ENCODE assay signal across 8 cellular contexts in the genomic region with DNA sequence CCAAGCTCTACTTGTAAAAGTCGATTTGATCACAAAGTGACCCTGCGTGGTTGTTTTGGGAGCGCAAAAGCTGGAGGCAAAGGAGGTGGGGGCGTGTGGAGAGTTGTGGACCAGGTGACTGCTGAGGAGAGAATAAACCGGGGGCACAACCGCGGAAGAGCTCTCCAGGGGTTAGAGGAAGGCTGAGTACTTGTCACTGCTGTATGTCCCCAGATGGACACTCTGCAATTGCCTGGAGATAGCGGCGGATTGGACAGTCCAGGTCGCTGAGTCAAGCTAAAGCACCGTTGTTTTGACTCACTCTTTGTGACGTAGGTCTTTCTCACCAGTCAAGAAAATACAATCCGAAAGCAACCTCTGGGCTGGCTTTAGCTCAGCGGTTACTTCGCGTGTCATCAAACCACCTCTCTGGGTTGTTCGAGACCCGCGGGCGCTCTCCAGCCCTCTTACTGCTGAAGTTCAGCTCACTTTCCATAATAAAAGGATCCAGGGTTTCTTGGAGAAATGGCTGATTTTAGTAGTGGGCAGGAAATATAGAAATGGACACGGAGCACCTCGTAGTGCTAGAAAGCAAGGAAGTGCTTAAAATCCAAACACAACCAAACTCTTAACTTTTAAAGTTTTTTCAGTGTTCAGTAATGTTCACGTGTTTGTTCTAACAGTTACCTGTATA. TPM values are rescaled to one million over a fixed set of nuclear protein-coding genes. Genes with fewer than 3 reads are reported as not detected.
A peak's percentile ranks its signal among the peaks of the same experiment; 100 is the strongest.
DNase-seq lines count a peak whose midpoint lies in the region; ATAC-seq and TF ChIP-seq lines count a peak whose summit lies in the region.

No MANE protein-coding gene starts in this region.

- TF ChIP-seq CTCF in WI38 (IDR thresholded peaks at IDR 0.05; ENCODE audit: low read depth, low read length), result no peak
- no peak for TF ChIP-seq CTCF in kidney epithelial cell (IDR thresholded peaks at IDR 0.05; ENCODE audit: insufficient read depth, low read length, poor library complexity, severe bottlenecking)

- H3K36me3 ChIP-seq in kidney epithelial cell (ENCODE audit: control insufficient read depth, insufficient read depth, low read length), result no peaks in the 10 kb centered on the region

- ATAC-seq in GM21717 (IDR thresholded peaks at IDR 0.05; ENCODE audit: unreplicated experiment) (peak; percentile 86), GM18873 (IDR thresholded peaks at IDR 0.05; ENCODE audit: low FRiP score, unreplicated experiment) (no peak)

- in situ Hi-C loops in T47D (cut with HindIII; ENCODE audit: low pct_unique_long_range_greater_than_20kb, low sequenced_read_pairs), result no loop called here

- no peaks in the 10 kb centered on the region for H3K27me3 ChIP-seq in kidney epithelial cell (ENCODE audit: control insufficient read depth, insufficient read depth, low read length)

- H3K4me3 ChIP-seq in WI38 (ENCODE audit: low read depth, low read length) (peak overlapping the region; percentile 62), kidney epithelial cell (ENCODE audit: low read depth, low read length) (peak overlapping the region; percentile 63)

- DNase-seq in Daoy (ENCODE audit: low read depth), result peak; percentile 96
- peak; percentile 50 for DNase-seq in HuH-7 (ENCODE audit: low spot score)
- peak; percentile 27 to 93 for DNase-seq in T47D (ENCODE audit: low read depth in 1 of 2, low spot score in 1 of 2)
- peak; percentile 86 for DNase-seq in kidney epithelial cell (ENCODE audit: low read depth)
- DNase-seq in stimulated activated CD4-positive, alpha-beta T cell treated with anti-CD3 and anti-CD28 coated beads, TNF-alpha, amount 100 ng/mL, for 24 hours (ENCODE audit: low read depth in 3 of 3), result peak; percentile 62 to 79 (median 65)

RNA-seq across cellular contexts. Expression of gene ZMAT2, which starts 25.7 kb away (rescaled TPM):
- total RNA-seq in Daoy (2014; rRNA removed; shearing (Covaris generic)), result 84.2 and 124 TPM in 2 replicates
- 27.2 and 42.4 TPM in 2 replicates for total RNA-seq in kidney epithelial cell

RNA-seq across cellular contexts. Expression of gene HARS2, which starts 34.7 kb away (rescaled TPM):
- 65.1 and 68.8 TPM in 2 replicates for total RNA-seq in Daoy (2014; rRNA removed; shearing (Covaris generic))
- total RNA-seq in kidney epithelial cell, result 31.6 and 33.9 TPM in 2 replicates

RNA-seq across cellular contexts. Expression of gene HARS1, which starts 34.8 kb away (rescaled TPM):
- 114 and 126 TPM in 2 replicates for total RNA-seq in Daoy (2014; rRNA removed; shearing (Covaris generic))
- total RNA-seq in kidney epithelial cell, result 80.6 and 97.1 TPM in 2 replicates

RNA-seq across cellular contexts. Expression of gene DND1, which starts 52.6 kb away (rescaled TPM):
- total RNA-seq in Daoy (2014; rRNA removed; shearing (Covaris generic)), result 0.69 and 1.4 TPM in 2 replicates
- total RNA-seq in kidney epithelial cell, result 0.34 and 1.0 TPM in 2 replicates
